In the genomic region with DNA sequence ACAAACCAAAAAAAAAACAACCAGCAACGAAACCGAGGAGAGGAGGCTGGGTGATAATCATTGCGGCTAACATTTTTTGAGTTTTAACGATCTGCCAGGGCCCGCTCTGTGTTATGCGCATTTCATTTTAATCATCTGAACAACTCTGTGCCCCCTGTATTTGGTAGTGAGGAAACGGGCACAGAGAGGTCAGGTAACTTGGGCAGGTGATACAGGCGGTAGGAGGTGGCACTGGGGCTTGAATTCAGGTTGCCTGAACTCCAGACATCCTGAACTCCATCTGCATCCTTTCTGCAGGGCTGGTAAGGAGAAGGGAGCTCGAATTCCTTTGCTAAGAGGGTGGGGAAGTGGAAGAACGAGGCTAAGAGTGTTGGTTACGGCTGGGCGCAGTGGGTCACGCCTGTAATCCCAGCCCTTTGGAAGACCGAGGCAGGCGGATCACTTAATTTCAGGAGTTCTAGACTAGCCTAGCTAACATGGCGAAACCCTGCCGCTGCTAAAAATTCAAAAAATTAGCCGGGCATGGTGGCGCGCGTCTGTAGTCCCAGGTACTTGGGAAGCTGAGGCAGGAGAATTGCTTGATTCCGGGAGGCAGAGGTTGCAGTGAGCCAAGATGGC, we compare ENCODE assay signal across 8 cellular contexts. TPM values are rescaled to one million over a fixed set of nuclear protein-coding genes. Genes with fewer than 3 reads are reported as not detected.
DNase-seq lines count a peak whose midpoint lies in the region; ATAC-seq and TF ChIP-seq lines count a peak whose summit lies in the region.

No MANE protein-coding gene starts in this region.

- H3K4me3 ChIP-seq in kidney epithelial cell (ENCODE audit: low read depth, low read length) = peak overlapping the region; percentile 74
- peak overlapping the region; percentile 56 to 85 (median 64) for H3K4me3 ChIP-seq in tibial nerve

- H3K9me3 ChIP-seq in tibial nerve = no peaks in the 10 kb centered on the region

- TF ChIP-seq CTCF in kidney epithelial cell (IDR thresholded peaks at IDR 0.05; ENCODE audit: insufficient read depth, low read length, poor library complexity, severe bottlenecking) (no peak), tibial nerve (IDR thresholded peaks at IDR 0.05) (no peak)

- H3K27me3 ChIP-seq in kidney epithelial cell (ENCODE audit: control insufficient read depth, insufficient read depth, low read length) (no peaks in the 10 kb centered on the region), tibial nerve (no peaks in the 10 kb centered on the region)

- H3K9me3 Mint-ChIP-seq in activated T-cell treated with anti-CD3 and anti-CD28 coated beads, Interleukin-2, amount 50 U/mL, for 4 hours = no peaks in the 10 kb centered on the region
- no peaks in the 10 kb centered on the region for H3K9me3 Mint-ChIP-seq in activated T-helper 2 cell treated with anti-CD3 and anti-CD28 coated beads, Interferon-gamma antibody, Interleukin-2, Interleukin-4, amounts not matched to agents 10 μg/mL and 5 μg/mL and 100 μg/mL, durations not matched to agents 14 hours and 24 hours and 36 hours

- no peak for TF ChIP-seq POLR2A in tibial nerve (IDR thresholded peaks at IDR 0.05)

- H3K4me3 Mint-ChIP-seq in activated T-cell treated with anti-CD3 and anti-CD28 coated beads, Interleukin-2, amount 50 U/mL, for 4 hours = peak overlapping the region; percentile 89
- peak overlapping the region; percentile 95 for H3K4me3 Mint-ChIP-seq in activated T-helper 2 cell treated with anti-CD3 and anti-CD28 coated beads, Interferon-gamma antibody, Interleukin-2, Interleukin-4, amounts not matched to agents 10 μg/mL and 5 μg/mL and 100 μg/mL, durations not matched to agents 14 hours and 24 hours and 36 hours (ENCODE audit: low read depth)

- H3K4me1 ChIP-seq in tibial nerve = peaks cover 0 to 33% (median 13%) of the 10 kb centered on the region in 4 donors

- H3K4me1 Mint-ChIP-seq in activated T-cell treated with anti-CD3 and anti-CD28 coated beads, Interleukin-2, amount 50 U/mL, for 4 hours (ENCODE audit: low read depth) = peaks cover 55% of the 10 kb centered on the region
- peaks cover 51% of the 10 kb centered on the region for H3K4me1 Mint-ChIP-seq in activated T-helper 2 cell treated with anti-CD3 and anti-CD28 coated beads, Interferon-gamma antibody, Interleukin-2, Interleukin-4, amounts not matched to agents 10 μg/mL and 5 μg/mL and 100 μg/mL, durations not matched to agents 14 hours and 24 hours and 36 hours (ENCODE audit: low read depth)

- intact Hi-C loops in activated T-helper 2 cell treated with anti-CD3 and anti-CD28 coated beads, Interferon-gamma antibody, Interleukin-2, Interleukin-4, amounts not matched to agents 10 μg/mL and 5 μg/mL and 100 μg/mL, durations not matched to agents 14 hours and 24 hours and 36 hours (cut with micrococcal nuclease) = loop anchor here (2.0 to 10.0 kb wide), 9 partner anchors 43 to 770 kb away; partner anchors contain the start of genes SLX4, TFAP4, ZNF174 and ZNF263

- H3K27me3 Mint-ChIP-seq in activated T-cell treated with anti-CD3 and anti-CD28 coated beads, Interleukin-2, amount 50 U/mL, for 4 hours (ENCODE audit: low read depth) = no peaks in the 10 kb centered on the region
- no peaks in the 10 kb centered on the region for H3K27me3 Mint-ChIP-seq in activated T-helper 2 cell treated with anti-CD3 and anti-CD28 coated beads, Interferon-gamma antibody, Interleukin-2, Interleukin-4, amounts not matched to agents 10 μg/mL and 5 μg/mL and 100 μg/mL, durations not matched to agents 14 hours and 24 hours and 36 hours (ENCODE audit: low read depth)

- 80 to 81% methylated on average over 22 of the region's 22 CpGs for WGBS in tibial nerve, 2 donors

- TF ChIP-seq EP300 in tibial nerve (IDR thresholded peaks at IDR 0.05) = no peak

- DNase-seq in activated T-cell treated with anti-CD3 and anti-CD28 coated beads, Interleukin-2, amount 50 U/mL, for 4 hours = no peak
- DNase-seq in activated T-cell treated with anti-CD3 and anti-CD28 coated beads, Interleukin-2, amount 50 U/mL, for 1 hour = no peak
- no peak for DNase-seq in activated T-helper 2 cell treated with anti-CD3 and anti-CD28 coated beads, Interferon-gamma antibody, Interleukin-2, Interleukin-4, amounts not matched to agents 10 μg/mL and 5 μg/mL and 100 μg/mL, durations not matched to agents 14 hours and 24 hours and 36 hours (ENCODE audit: low spot score)
- DNase-seq in kidney epithelial cell (ENCODE audit: low read depth) (no peak), tibial nerve (ENCODE audit: low spot score in 2 of 2) (no peak), GM19238 (ENCODE audit: insufficient read length, low spot score) (no peak)
- no peak for DNase-seq in activated CD4-positive, alpha-beta T cell treated with anti-CD3 and anti-CD28 coated beads for 1 hour

- H3K27ac ChIP-seq in tibial nerve = no peak overlapping the region

- H3K27ac Mint-ChIP-seq in activated T-helper 2 cell treated with anti-CD3 and anti-CD28 coated beads, Interferon-gamma antibody, Interleukin-2, Interleukin-4, amounts not matched to agents 10 μg/mL and 5 μg/mL and 100 μg/mL, durations not matched to agents 14 hours and 24 hours and 36 hours = peak overlapping the region; percentile 77

- H3K36me3 Mint-ChIP-seq in activated T-cell treated with anti-CD3 and anti-CD28 coated beads, Interleukin-2, amount 50 U/mL, for 4 hours (ENCODE audit: insufficient read depth) = peaks cover 13% of the 10 kb centered on the region
- peaks cover 15% of the 10 kb centered on the region for H3K36me3 Mint-ChIP-seq in activated T-helper 2 cell treated with anti-CD3 and anti-CD28 coated beads, Interferon-gamma antibody, Interleukin-2, Interleukin-4, amounts not matched to agents 10 μg/mL and 5 μg/mL and 100 μg/mL, durations not matched to agents 14 hours and 24 hours and 36 hours (ENCODE audit: low read depth)

- H3K36me3 ChIP-seq in kidney epithelial cell (ENCODE audit: control insufficient read depth, insufficient read depth, low read length) = no peaks in the 10 kb centered on the region
- peaks cover 0 to 22% (median 7%) of the 10 kb centered on the region in 3 donors for H3K36me3 ChIP-seq in tibial nerve

- ATAC-seq in activated T-cell treated with anti-CD3 and anti-CD28 coated beads, Interleukin-2, amount 50 U/mL, for 4 hours = no peak
- no peak for ATAC-seq in HG02938 (IDR thresholded peaks at IDR 0.05; ENCODE audit: unreplicated experiment)

RNA-seq across cellular contexts. Expression of gene CLUAP1, which starts 1.1 kb away (rescaled TPM):
- 10 to 100 TPM; 12.0 to 15.0 (median 14.8) TPM for total RNA-seq in activated T-cell treated with anti-CD3 and anti-CD28 coated beads, Interleukin-2, amount 50 U/mL, for 4 hours
- 13.7 and 19.9 TPM in 2 replicates for total RNA-seq in activated T-helper 2 cell treated with anti-CD3 and anti-CD28 coated beads, Interferon-gamma antibody, Interleukin-2, Interleukin-4, amounts not matched to agents 10 μg/mL and 5 μg/mL and 100 μg/mL, durations not matched to agents 14 hours and 24 hours and 36 hours
- total RNA-seq in kidney epithelial cell = 20.6 and 20.9 TPM in 2 replicates
- total RNA-seq in tibial nerve = 10 to 100 TPM; 22.3 to 36.9 (median 29.7) TPM

RNA-seq across cellular contexts. Expression of gene C16orf90, which starts 6.6 kb away (rescaled TPM):
- not detected for total RNA-seq in activated T-cell treated with anti-CD3 and anti-CD28 coated beads, Interleukin-2, amount 50 U/mL, for 4 hours
- not detected in 2 replicates for total RNA-seq in activated T-helper 2 cell treated with anti-CD3 and anti-CD28 coated beads, Interferon-gamma antibody, Interleukin-2, Interleukin-4, amounts not matched to agents 10 μg/mL and 5 μg/mL and 100 μg/mL, durations not matched to agents 14 hours and 24 hours and 36 hours
- total RNA-seq in kidney epithelial cell (not detected in 2 replicates), tibial nerve (not detected)

RNA-seq across cellular contexts. Expression of gene NAA60, which starts 58.4 kb away (rescaled TPM):
- 10 to 100 TPM; 27.3 to 29.3 (median 27.8) TPM for total RNA-seq in activated T-cell treated with anti-CD3 and anti-CD28 coated beads, Interleukin-2, amount 50 U/mL, for 4 hours
- 31.0 and 36.2 TPM in 2 replicates for total RNA-seq in activated T-helper 2 cell treated with anti-CD3 and anti-CD28 coated beads, Interferon-gamma antibody, Interleukin-2, Interleukin-4, amounts not matched to agents 10 μg/mL and 5 μg/mL and 100 μg/mL, durations not matched to agents 14 hours and 24 hours and 36 hours
- 27.1 and 30.7 TPM in 2 replicates for total RNA-seq in kidney epithelial cell
- total RNA-seq in tibial nerve = 10 to 100 TPM; 27.6 to 37.8 (median 28.0) TPM

RNA-seq across cellular contexts. Expression of gene ZNF597, which starts 58.6 kb away (rescaled TPM):
- total RNA-seq in activated T-cell treated with anti-CD3 and anti-CD28 coated beads, Interleukin-2, amount 50 U/mL, for 4 hours = 1 to 10 TPM; 1.2 to 1.5 (median 1.3) TPM
- 1.8 and 1.9 TPM in 2 replicates for total RNA-seq in activated T-helper 2 cell treated with anti-CD3 and anti-CD28 coated beads, Interferon-gamma antibody, Interleukin-2, Interleukin-4, amounts not matched to agents 10 μg/mL and 5 μg/mL and 100 μg/mL, durations not matched to agents 14 hours and 24 hours and 36 hours
- 1.7 and 2.9 TPM in 2 replicates for total RNA-seq in kidney epithelial cell
- total RNA-seq in tibial nerve = 1 to 10 TPM; 2.2 to 3.1 (median 2.7) TPM
